ENCODE assay signal across 28 cellular contexts in genomic region chr9:73892371-73892770, GRCh38.
"Had no signal": no experiment of that assay in that cellular context is flagged by ENCODE, and none has a peak within 500 bp of the region (broad histone marks: within the 10 kb centered on the region; RNA-seq: fewer than 3 reads in every experiment).

No MANE protein-coding gene starts in this region.

- H3K36me3 ChIP-seq: neural progenitor cell, ovary, sigmoid colon, spleen, suprapubic skin, tibial artery, transverse colon, upper lobe of right lung, uterus had no signal

- H2AFZ ChIP-seq: neural progenitor cell, parathyroid adenoma had no signal

- H3K27me3 ChIP-seq: neural progenitor cell, ovary, sigmoid colon, spleen, suprapubic skin, testis, tibial artery, transverse colon, upper lobe of right lung, uterus had no signal

- H3K9me3 ChIP-seq: ovary, sigmoid colon, suprapubic skin, testis, tibial artery, upper lobe of right lung, uterus had no signal

- H3K4me3 ChIP-seq: neural progenitor cell, ovary, psoas muscle, sigmoid colon, smooth muscle cell, spleen, suprapubic skin, testis, tibial artery, transverse colon, upper lobe of right lung, uterus had no signal

- DNase-seq: naive thymus-derived CD4-positive, alpha-beta T cell; natural killer cell; occipital lobe; ovary; posterior cingulate gyrus; psoas muscle; right cardiac atrium; sigmoid colon; spleen; stimulated activated CD4-positive, alpha-beta T cell treated with anti-CD3 and anti-CD28 coated beads, Interleukin-12 subunit alpha, Interleukin-12 subunit beta, amount 100 ng/mL, for 4 hours; stimulated activated CD4-positive, alpha-beta T cell treated with anti-CD3 and anti-CD28 coated beads, Interleukin-1b, Interleukin-23, amount 100 ng/mL, for 48 hours; stimulated activated CD4-positive, alpha-beta T cell treated with anti-CD3 and anti-CD28 coated beads, Interleukin-4, amount 100 ng/mL, for 1 hour; stimulated activated CD4-positive, alpha-beta T cell treated with anti-CD3 and anti-CD28 coated beads, Interleukin-4, amount 100 ng/mL, for 4 hours; stimulated activated CD8-positive, alpha-beta memory T cell treated with anti-CD3 and anti-CD28 coated beads, Interleukin-4, amount 100 ng/mL, for 48 hours; stimulated activated naive CD4-positive, alpha-beta T cell; stimulated activated naive CD8-positive, alpha-beta T cell treated with anti-CD3 and anti-CD28 coated beads, Interleukin-15, amount 100 ng/mL, for 72 hours; stimulated activated naive CD8-positive, alpha-beta T cell treated with anti-CD3 and anti-CD28 coated beads, Interleukin-15, Interleukin-2, amounts not matched to agents 100 U/mL and 50 U/mL, for 24 hours; substantia nigra; testis; tibial artery; transverse colon; upper lobe of right lung; uterus had no signal

- H3K4me1 ChIP-seq: neural progenitor cell, parathyroid adenoma, psoas muscle, sigmoid colon, spleen, suprapubic skin, testis, tibial artery, transverse colon, upper lobe of right lung, uterus had no signal

- H3K79me2 ChIP-seq: parathyroid adenoma had no signal

- ATAC-seq: naive thymus-derived CD4-positive, alpha-beta T cell; natural killer cell; psoas muscle; right cardiac atrium; stimulated activated memory B cell treated with anti-CD40 and anti-IgM and Interleukin-4, amounts not matched to agents 10 μg/mL and 1 μg/mL and 100 μg/mL, for 72 hours; stimulated activated naive CD8-positive, alpha-beta T cell treated with anti-CD3 and anti-CD28 coated beads, Interleukin-15, amount 100 ng/mL, for 72 hours; stimulated activated naive CD8-positive, alpha-beta T cell treated with anti-CD3 and anti-CD28 coated beads, Interleukin-15, Interleukin-2, amounts not matched to agents 100 U/mL and 50 U/mL, for 24 hours; upper lobe of right lung had no signal

- H3K27ac ChIP-seq: neural progenitor cell, ovary, parathyroid adenoma, psoas muscle, sigmoid colon, spleen, suprapubic skin, testis, tibial artery, transverse colon, upper lobe of right lung, uterus had no signal

- H3K4me2 ChIP-seq: neural progenitor cell, smooth muscle cell had no signal
